In genomic region chr4:41609851-41610250, GRCh38 we compare ENCODE assay signal across 15 cellular contexts.
DNase-seq lines count a peak whose midpoint lies in the region; ATAC-seq and TF ChIP-seq lines count a peak whose summit lies in the region.
"Had no signal": no experiment of that assay in that cellular context is flagged by ENCODE, and none has a peak within 500 bp of the region (broad histone marks: within the 10 kb centered on the region; RNA-seq: fewer than 3 reads in every experiment).

No MANE protein-coding gene starts in this region.

- peaks cover 27% of the 10 kb centered on the region for H3K4me1 Mint-ChIP-seq in Calu3 (ENCODE audit: low read depth, unreplicated experiment)
- H3K4me1 Mint-ChIP-seq: CD4-positive, CD25-positive, alpha-beta regulatory T cell had no signal

- no peaks in the 10 kb centered on the region for H3K27me3 Mint-ChIP-seq in Calu3 (ENCODE audit: unreplicated experiment)
- H3K27me3 Mint-ChIP-seq: CD4-positive, CD25-positive, alpha-beta regulatory T cell had no signal

- no peaks in the 10 kb centered on the region for H3K9me3 Mint-ChIP-seq in Calu3 (ENCODE audit: low read depth, unreplicated experiment)

- no TSS peak for BruUV-seq in Calu3 (replicated peaks; lab: Mats Ljungman, UMichigan)

- peak overlapping the region; percentile 73; the same call in 1 of the 2 replicates for H3K27ac ChIP-seq in 22Rv1

- no peak for DNase-seq in Calu3
- peak; percentile 46 for DNase-seq in globus pallidus (ENCODE audit: low spot score)
- DNase-seq in pons (ENCODE audit: low spot score), result peak; percentile 51
- DNase-seq in ACHN, result no peak
- DNase-seq in HK-2 (ENCODE audit: unreplicated experiment), result no peak
- DNase-seq: CD4-positive, CD25-positive, alpha-beta regulatory T cell; DMS79 treated with DMSO at 0.1 percent for 48 hours; EL; GDM1; IMR-90; Kasumi-1; KBM-7 had no signal

- in situ Hi-C loops in ACHN (cut with HindIII; ENCODE audit: low pct_ligation_motif_present, low pct_unique_long_range_greater_than_20kb, low sequenced_read_pairs), result no loop called here

- H3K4me3 Mint-ChIP-seq in Calu3 (ENCODE audit: low read depth, unreplicated experiment), result no peak overlapping the region
- H3K4me3 Mint-ChIP-seq: CD4-positive, CD25-positive, alpha-beta regulatory T cell had no signal

- H3K27ac Mint-ChIP-seq in Calu3 (ENCODE audit: unreplicated experiment), result peak overlapping the region; percentile 42

- intact Hi-C loops in Calu3 (cut with micrococcal nuclease; ENCODE audit: unreplicated experiment), result loop anchor here (5.0 kb wide), 2 partner anchors 103 to 248 kb away; no protein-coding TSS in a partner anchor

- ATAC-seq in HG03175 (IDR thresholded peaks at IDR 0.05; ENCODE audit: unreplicated experiment), result no peak
- ATAC-seq: HCT116 had no signal

- H3K36me3 Mint-ChIP-seq in Calu3 (ENCODE audit: insufficient read depth, unreplicated experiment), result peaks cover 8% of the 10 kb centered on the region
- H3K36me3 Mint-ChIP-seq: CD4-positive, CD25-positive, alpha-beta regulatory T cell had no signal

- CTCF ChIA-PET in Calu3 (lab: Charles Lee), result no interaction called here

- TF ChIP-seq CTCF in 22Rv1 (IDR thresholded peaks at IDR 0.05), result no peak
- TF ChIP-seq CTCF in Calu3 (IDR thresholded peaks at IDR 0.05; ENCODE audit: unreplicated experiment), result no peak

Comparison
In these comparisons a context has a peak if more than half of its experiments do, and no peak if none do; other contexts are left out.
1. DNase-seq: peak in globus pallidus (single experiment) and pons (single experiment); none in Calu3 (single experiment), ACHN (single experiment) and HK-2 (single experiment).